9 cellular contexts compared by ENCODE assay signal in the genomic region with DNA sequence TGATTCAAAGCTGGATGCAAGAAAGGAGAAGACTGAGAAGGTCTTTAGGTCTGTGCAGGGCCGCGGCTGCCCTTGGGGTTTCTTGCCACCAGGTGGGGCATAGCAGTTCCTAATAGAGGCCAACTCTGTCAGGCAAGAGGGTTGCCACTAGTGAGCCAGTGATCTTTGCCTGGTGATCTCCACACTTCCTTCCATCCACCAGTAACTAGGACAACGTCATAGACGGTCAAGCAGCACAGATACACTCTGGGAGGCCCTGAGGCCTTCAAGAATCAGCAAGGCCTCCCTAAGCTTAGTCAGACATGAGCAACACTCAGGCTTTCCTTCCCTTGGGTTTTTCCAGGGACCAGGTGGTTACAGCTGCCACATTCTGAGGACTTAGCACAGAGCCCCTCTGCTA. TPM values are rescaled to one million over a fixed set of nuclear protein-coding genes. Genes with fewer than 3 reads are reported as not detected.
DNase-seq lines count a peak whose midpoint lies in the region; ATAC-seq and TF ChIP-seq lines count a peak whose summit lies in the region.
"Had no signal": no experiment of that assay in that cellular context is flagged by ENCODE, and none has a peak within 500 bp of the region (broad histone marks: within the 10 kb centered on the region; RNA-seq: fewer than 3 reads in every experiment).

No MANE protein-coding gene starts in this region.

- POLR2A ChIA-PET in HEK293T (lab: Yijun Ruan, JAX) (interaction anchor here (1.1 kb wide), 1 partner anchor 299 kb away, joined by 3 read pairs; no protein-coding TSS in a partner anchor), T-cell (lab: Charles Lee) (interaction anchor here in 1 of 2 donors (0.7 kb wide), 1 partner anchor 78 kb away, joined by 11 read pairs; no protein-coding TSS in a partner anchor)

- no peaks in the 10 kb centered on the region for H3K36me3 Mint-ChIP-seq in T-cell
- no peaks in the 10 kb centered on the region for H3K36me3 Mint-ChIP-seq in activated naive CD8-positive, alpha-beta T cell treated with anti-CD3 and anti-CD28 coated beads for 36 hours

- H3K9me3 ChIP-seq in neuronal stem cell (replicated peaks in 1 of 2; ENCODE audit: control insufficient read depth in 2 of 2, insufficient read depth in 1 of 2, low read depth in 1 of 2, low read length in 2 of 2) = no peaks in the 10 kb centered on the region

- no CpG with 5 or more reads among the region's 4 CpGs for WGBS in neuronal stem cell (ENCODE audit: extremely low coverage in 2 of 2, insufficient read length in 2 of 2, insufficient replicate concordance in 1 of 2), 2 donors

- H4K8ac ChIP-seq in neuronal stem cell (ENCODE audit: low read depth, low read length) = no peak overlapping the region

- H3K4me2 ChIP-seq in neuronal stem cell (ENCODE audit: insufficient read depth, low read length, poor library complexity, severe bottlenecking) = no peak overlapping the region

- no peak overlapping the region for H3K4me3 Mint-ChIP-seq in T-cell
- H3K4me3 Mint-ChIP-seq in activated naive CD8-positive, alpha-beta T cell treated with anti-CD3 and anti-CD28 coated beads for 36 hours = no peak overlapping the region

- no peak overlapping the region for H3K4ac ChIP-seq in neuronal stem cell (ENCODE audit: low read length)

- peak; percentile 60 for DNase-seq in HEK293T (ENCODE audit: extremely low spot score)
- DNase-seq in T-cell = peak; percentile 12 to 75 (median 50)
- DNase-seq in activated naive CD8-positive, alpha-beta T cell treated with anti-CD3 and anti-CD28 coated beads for 36 hours = peak; percentile 35
- DNase-seq in myocyte (ENCODE audit: low read depth) = peak; percentile 20
- no peak for DNase-seq in neuronal stem cell (ENCODE audit: low spot score)
- DNase-seq in kidney glomerular epithelial cell (lab: John Stamatoyannopoulos, UW) = no peak
- DNase-seq in AG20443 (ENCODE audit: low spot score) = no peak
- DNase-seq: right cardiac atrium had no signal

- H3K4me3 ChIP-seq in neuronal stem cell (ENCODE audit: low read length in 2 of 2) = no peak overlapping the region

- H3K36me3 ChIP-seq in neuronal stem cell (replicated peaks in 1 of 2; ENCODE audit: control insufficient read depth in 2 of 2, insufficient read depth in 2 of 2, low read length in 2 of 2) = no peaks in the 10 kb centered on the region

- H3K27ac Mint-ChIP-seq in T-cell = peak overlapping the region in 1 of 2 donors; percentile 53
- no peak overlapping the region for H3K27ac Mint-ChIP-seq in activated naive CD8-positive, alpha-beta T cell treated with anti-CD3 and anti-CD28 coated beads for 36 hours

- H2AK5ac ChIP-seq in neuronal stem cell (ENCODE audit: low read depth, low read length) = no peak overlapping the region

- H2BK12ac ChIP-seq in neuronal stem cell (ENCODE audit: low read length) = no peak overlapping the region

- H3K27me3 Mint-ChIP-seq in T-cell = peaks cover 0 to 4% of the 10 kb centered on the region in 2 donors
- no peaks in the 10 kb centered on the region for H3K27me3 Mint-ChIP-seq in activated naive CD8-positive, alpha-beta T cell treated with anti-CD3 and anti-CD28 coated beads for 36 hours

- no peak overlapping the region for H3K23ac ChIP-seq in neuronal stem cell (ENCODE audit: low read depth, low read length, poor library complexity)

- peaks cover 43 to 46% of the 10 kb centered on the region in 2 donors for H3K4me1 ChIP-seq in neuronal stem cell (ENCODE audit: control insufficient read depth in 2 of 2, insufficient read depth in 1 of 2, low read depth in 1 of 2, low read length in 2 of 2)

- H3K79me1 ChIP-seq in neuronal stem cell (ENCODE audit: low read depth, low read length) = no peaks in the 10 kb centered on the region

- H2BK120ac ChIP-seq in neuronal stem cell (ENCODE audit: low read depth, low read length) = no peak overlapping the region

- H3K14ac ChIP-seq in neuronal stem cell (ENCODE audit: low read length) = no peak overlapping the region

- peak; percentile 62 to 93 (median 90) for ATAC-seq in T-cell (replicated peaks in 1 of 4)
- no peak for ATAC-seq in GM18868 (IDR thresholded peaks at IDR 0.05; ENCODE audit: unreplicated experiment)

- no peaks in the 10 kb centered on the region for H3K9me3 Mint-ChIP-seq in T-cell
- H3K9me3 Mint-ChIP-seq in activated naive CD8-positive, alpha-beta T cell treated with anti-CD3 and anti-CD28 coated beads for 36 hours = no peaks in the 10 kb centered on the region

- no peak overlapping the region for H3K18ac ChIP-seq in neuronal stem cell (ENCODE audit: low read length)

- no peak overlapping the region for H3K27ac ChIP-seq in neuronal stem cell (replicated peaks; ENCODE audit: low read length)

- H4K91ac ChIP-seq in neuronal stem cell (ENCODE audit: low read depth, low read length, poor library complexity) = no peak overlapping the region

- CTCF ChIA-PET in HEK293T (lab: Yijun Ruan, JAX) (interaction anchor here (1.1 kb wide), 1 partner anchor 89 kb away, joined by 3 read pairs; no protein-coding TSS in a partner anchor), T-cell (lab: Charles Lee) (interaction anchor here (0.8 to 2.6 kb wide), 5 partner anchors 32 to 118 kb away, joined by 3 to 11 read pairs (median 4); a partner anchor contains a TSS)

- H3K9ac ChIP-seq in neuronal stem cell (ENCODE audit: low read depth, low read length, poor library complexity) = no peak overlapping the region

- H3K27me3 ChIP-seq in neuronal stem cell (ENCODE audit: control insufficient read depth in 3 of 3, insufficient read depth in 3 of 3, low read depth in 1 of 3, low read length in 3 of 3) = no peaks in the 10 kb centered on the region

- H2AFZ ChIP-seq in neuronal stem cell (ENCODE audit: low read length) = no peak overlapping the region

- H3K4me1 Mint-ChIP-seq in T-cell = peaks cover 9 to 16% (median 15%) of the 10 kb centered on the region in 3 donors
- H3K4me1 Mint-ChIP-seq in activated naive CD8-positive, alpha-beta T cell treated with anti-CD3 and anti-CD28 coated beads for 36 hours = peaks cover 7% of the 10 kb centered on the region

- no peak overlapping the region for H2BK5ac ChIP-seq in neuronal stem cell (ENCODE audit: low read length)

- no peak overlapping the region for H2BK15ac ChIP-seq in neuronal stem cell (ENCODE audit: low read length)

TF ChIP-seq in HEK293T, 16 proteins besides CTCF, POLR2A, EP300 and RAD21:
- TF ChIP-seq TARDBP (IDR thresholded peaks at IDR 0.05) (no peak), ELF4 (IDR thresholded peaks at IDR 0.05) (no peak), L3MBTL2 (conservative IDR thresholded peaks at IDR 0.05) (no peak), FOXA1 (IDR thresholded peaks at IDR 0.05) (no peak), SP1 (IDR thresholded peaks at IDR 0.05) (no peak), CTBP1 (IDR thresholded peaks at IDR 0.05; ENCODE audit: borderline replicate concordance) (no peak), BHLHE40 (IDR thresholded peaks at IDR 0.05; ENCODE audit: borderline replicate concordance) (no peak), HDGF (IDR thresholded peaks at IDR 0.05; ENCODE audit: borderline replicate concordance) (no peak), ZNF384 (IDR thresholded peaks at IDR 0.05) (no peak), FOXK2 (IDR thresholded peaks at IDR 0.05) (no peak), ARNT (IDR thresholded peaks at IDR 0.05) (no peak), LEF1 (IDR thresholded peaks at IDR 0.05; ENCODE audit: borderline replicate concordance) (no peak), NFRKB (IDR thresholded peaks at IDR 0.05) (no peak), SUZ12 (IDR thresholded peaks at IDR 0.05) (no peak), FOXM1 (IDR thresholded peaks at IDR 0.05; ENCODE audit: borderline replicate concordance) (no peak)
- TF ChIP-seq, protein P1, sequence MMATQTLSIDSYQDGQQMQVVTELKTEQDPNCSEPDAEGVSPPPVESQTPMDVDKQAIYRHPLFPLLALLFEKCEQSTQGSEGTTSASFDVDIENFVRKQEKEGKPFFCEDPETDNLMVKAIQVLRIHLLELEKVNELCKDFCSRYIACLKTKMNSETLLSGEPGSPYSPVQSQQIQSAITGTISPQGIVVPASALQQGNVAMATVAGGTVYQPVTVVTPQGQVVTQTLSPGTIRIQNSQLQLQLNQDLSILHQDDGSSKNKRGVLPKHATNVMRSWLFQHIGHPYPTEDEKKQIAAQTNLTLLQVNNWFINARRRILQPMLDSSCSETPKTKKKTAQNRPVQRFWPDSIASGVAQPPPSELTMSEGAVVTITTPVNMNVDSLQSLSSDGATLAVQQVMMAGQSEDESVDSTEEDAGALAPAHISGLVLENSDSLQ (IDR thresholded peaks at IDR 0.05) = no peak
TF ChIP-seq in HEK293T: peak in this region for 0.

RNA-seq across cellular contexts. Expression of a gene that starts 32.9 kb away (rescaled TPM):
- 10 to 100 TPM; 45.5 to 93.1 (median 84.9) TPM for total RNA-seq in T-cell
- 1 to 10 TPM; 5.3 to 6.4 TPM for total RNA-seq in activated naive CD8-positive, alpha-beta T cell treated with anti-CD3 and anti-CD28 coated beads for 36 hours
- 13.9 and 17.5 TPM in 2 replicates for total RNA-seq in myocyte
- 24.5 TPM for polyA plus RNA-seq in myocyte (2012)
- polyA plus RNA-seq in neuronal stem cell (2013, experiment 1 of 2) = 22.6 TPM
- 22.2 TPM for polyA plus RNA-seq in neuronal stem cell (2013, experiment 2 of 2)

Comparison
In these comparisons a context has a peak if more than half of its experiments do, and no peak if none do; other contexts are left out.
1. DNase-seq: peak in HEK293T (single experiment), T-cell (34 of 34), activated naive CD8-positive, alpha-beta T cell treated with anti-CD3 and anti-CD28 coated beads for 36 hours (single experiment) and myocyte (single experiment); none in neuronal stem cell (single experiment), kidney glomerular epithelial cell (single experiment) and AG20443 (single experiment).